Comparison of ENCODE assay signal across 23 cellular contexts in genomic region chr10:9814285-9814866, GRCh38.
DNase-seq lines count a peak whose midpoint lies in the region; ATAC-seq and TF ChIP-seq lines count a peak whose summit lies in the region.
"Had no signal": no experiment of that assay in that cellular context is flagged by ENCODE, and none has a peak within 500 bp of the region (broad histone marks: within the 10 kb centered on the region; RNA-seq: fewer than 3 reads in every experiment).

No MANE protein-coding gene starts in this region.

- H3K9me3 ChIP-seq in fibroblast of lung (ENCODE audit: control insufficient read depth, insufficient read depth, low read depth, low read length): no peaks in the 10 kb centered on the region
- H3K9me3 ChIP-seq: right atrium auricular region, tibial artery had no signal

- peak overlapping the region; percentile 15 for H3K4me2 ChIP-seq in fibroblast of lung (ENCODE audit: extremely low read depth, insufficient read depth, low read length)
- H3K4me2 ChIP-seq: GM23338 had no signal

- ATAC-seq in HG02970 (IDR thresholded peaks at IDR 0.05; ENCODE audit: low FRiP score, unreplicated experiment) (no peak), GM18517 (IDR thresholded peaks at IDR 0.05; ENCODE audit: unreplicated experiment) (no peak)
- ATAC-seq: GM23338, left lobe of liver, natural killer cell had no signal

- no peaks in the 10 kb centered on the region for H3K4me1 ChIP-seq in fibroblast of lung (ENCODE audit: control insufficient read depth, extremely low read depth, insufficient read depth, low read length)
- H3K4me1 ChIP-seq: heart right ventricle, right atrium auricular region, tibial artery had no signal

- H3K36me3 ChIP-seq in fibroblast of lung (ENCODE audit: control insufficient read depth, insufficient read depth, low read length): no peaks in the 10 kb centered on the region
- H3K36me3 ChIP-seq: cardiac muscle cell, heart right ventricle, right atrium auricular region, tibial artery had no signal

- TF ChIP-seq CTCF in fibroblast of lung (conservative IDR thresholded peaks at IDR 0.05 in 1 of 2, IDR thresholded peaks at IDR 0.05 in 1 of 2; ENCODE audit: low read depth in 1 of 2, low read length in 2 of 2): no peak

- no peaks in the 10 kb centered on the region for H4K20me1 ChIP-seq in fibroblast of lung (ENCODE audit: control insufficient read depth, extremely low read depth, insufficient read depth, low read length)

- DNase-seq in EH (ENCODE audit: low read depth) (peak; percentile 74), amniotic epithelial cell (ENCODE audit: low read depth) (peak; percentile 46), fibroblast of lung (ENCODE audit: low read depth in 2 of 2) (peak; percentile 59 to 69), renal cortical epithelial cell (ENCODE audit: low read depth) (peak; percentile 4), T-helper 1 cell (no peak), iPS-NIHi7 (ENCODE audit: extremely low spot score) (no peak)
- DNase-seq: activated CD4-positive, alpha-beta T cell treated with anti-CD3 and anti-CD28 coated beads for 4 hours; activated CD8-positive, alpha-beta memory T cell treated with anti-CD3 and anti-CD28 coated beads for 24 hours; activated T-cell treated with anti-CD3 and anti-CD28 coated beads, Interleukin-2, amount 50 U/mL, for 1 hour; heart right ventricle; natural killer cell; NCI-H1048; NCI-H1930; NCI-H526 treated with DMSO at 0.1 percent for 48 hours; RPMI8226; T-helper 2 cell; tibial artery had no signal

- H3K9ac ChIP-seq in fibroblast of lung (ENCODE audit: insufficient read depth, low read length): no peak overlapping the region

- H2AFZ ChIP-seq in fibroblast of lung (ENCODE audit: low read length): no peak overlapping the region
- H2AFZ ChIP-seq: GM23338 had no signal

- H3K4me3 ChIP-seq in fibroblast of lung (replicated peaks in 1 of 4; ENCODE audit: control extremely low read depth in 1 of 4, insufficient read depth in 1 of 4, low read depth in 3 of 4, low read length in 4 of 4): no peak overlapping the region
- H3K4me3 ChIP-seq: cardiac muscle cell, GM23338, heart right ventricle, right atrium auricular region, tibial artery had no signal

- H3K79me2 ChIP-seq in fibroblast of lung (ENCODE audit: control insufficient read depth, insufficient read depth, low read length): no peaks in the 10 kb centered on the region

- H3K27ac ChIP-seq in fibroblast of lung (ENCODE audit: insufficient read depth, low read length): no peak overlapping the region
- H3K27ac ChIP-seq: cardiac muscle cell, heart right ventricle, right atrium auricular region, tibial artery had no signal

- H3K27me3 ChIP-seq in fibroblast of lung (ENCODE audit: control insufficient read depth, insufficient read depth, low read length): no peaks in the 10 kb centered on the region
- H3K27me3 ChIP-seq: cardiac muscle cell, heart right ventricle, right atrium auricular region, tibial artery had no signal

Comparison
In these comparisons a context has a peak if more than half of its experiments do, and no peak if none do; other contexts are left out.
1. DNase-seq: peak in EH (single experiment), amniotic epithelial cell (single experiment), fibroblast of lung (2 of 2) and renal cortical epithelial cell (single experiment); none in T-helper 1 cell (0 of 5) and iPS-NIHi7 (single experiment).